13 cellular contexts compared by ENCODE assay signal in the genomic region with DNA sequence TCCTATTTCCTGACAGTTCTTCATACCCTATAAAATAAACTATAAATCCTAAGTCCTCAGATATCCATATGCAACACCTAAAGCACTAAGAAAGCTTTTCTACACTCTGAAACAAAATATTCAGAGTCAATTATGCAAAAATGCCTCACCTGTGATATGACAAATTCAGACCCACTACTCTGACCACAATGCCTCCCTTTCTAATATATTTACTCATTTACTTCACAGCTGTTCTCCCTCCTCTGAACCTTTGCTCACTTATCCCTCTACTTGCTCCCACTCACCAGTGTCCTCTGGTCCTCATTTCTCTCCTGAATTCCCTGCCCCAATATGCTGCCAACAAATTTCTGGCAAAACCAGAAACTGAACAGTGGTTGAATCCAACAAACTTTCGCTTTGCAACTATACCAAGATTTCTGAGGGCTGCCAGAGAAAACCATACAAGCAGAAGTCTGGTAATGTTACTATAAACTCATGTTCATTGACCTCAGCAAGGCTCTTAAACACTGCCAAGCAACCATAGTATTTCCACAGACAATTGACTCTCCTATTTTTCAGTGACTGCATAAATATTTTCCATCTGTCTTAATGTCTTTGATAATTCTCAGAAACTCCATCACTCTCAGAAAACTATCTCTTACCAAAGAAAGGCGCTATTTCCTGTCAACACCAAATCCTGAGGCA. TPM values are rescaled to one million over a fixed set of nuclear protein-coding genes. Genes with fewer than 3 reads are reported as not detected.
DNase-seq lines count a peak whose midpoint lies in the region; ATAC-seq and TF ChIP-seq lines count a peak whose summit lies in the region.
"Had no signal": no experiment of that assay in that cellular context is flagged by ENCODE, and none has a peak within 500 bp of the region (broad histone marks: within the 10 kb centered on the region; RNA-seq: fewer than 3 reads in every experiment).

No MANE protein-coding gene starts in this region.

- H3K4me3 ChIP-seq in choroid plexus epithelial cell (ENCODE audit: low read depth, low read length): no peak overlapping the region
- H3K4me3 ChIP-seq: thoracic aorta had no signal

- H3K27ac Mint-ChIP-seq in activated CD8-positive, alpha-beta memory T cell treated with anti-CD3 and anti-CD28 coated beads, Interleukin-2, amount 10 ng/mL, durations not matched to agents 7 days and 5 days: peak overlapping the region; percentile 58
- peak overlapping the region; percentile 74 to 77 for H3K27ac Mint-ChIP-seq in T-cell
- H3K27ac Mint-ChIP-seq in neural crest cell (ENCODE audit: unreplicated experiment): peak overlapping the region; percentile 2

- H3K4me1 Mint-ChIP-seq in activated CD8-positive, alpha-beta memory T cell treated with anti-CD3 and anti-CD28 coated beads, Interleukin-2, amount 10 ng/mL, durations not matched to agents 7 days and 5 days: peaks cover 45% of the 10 kb centered on the region
- peaks cover 54 to 65% (median 60%) of the 10 kb centered on the region in 3 donors for H3K4me1 Mint-ChIP-seq in T-cell
- no peaks in the 10 kb centered on the region for H3K4me1 Mint-ChIP-seq in neural crest cell

- CTCF ChIA-PET in activated CD8-positive, alpha-beta memory T cell treated with anti-CD3 and anti-CD28 coated beads, Interleukin-2, amount 10 ng/mL, durations not matched to agents 7 days and 5 days (lab: Charles Lee): no interaction called here
- CTCF ChIA-PET in T-cell (lab: Charles Lee): no interaction called here

- no peak for TF ChIP-seq CTCF in choroid plexus epithelial cell (conservative IDR thresholded peaks at IDR 0.05; ENCODE audit: low read depth, low read length)
- TF ChIP-seq CTCF in neural crest cell (conservative IDR thresholded peaks at IDR 0.05): no peak

- H3K27me3 Mint-ChIP-seq in activated CD8-positive, alpha-beta memory T cell treated with anti-CD3 and anti-CD28 coated beads, Interleukin-2, amount 10 ng/mL, durations not matched to agents 7 days and 5 days: no peaks in the 10 kb centered on the region
- H3K27me3 Mint-ChIP-seq in T-cell (no peaks in the 10 kb centered on the region), neural crest cell (ENCODE audit: low read depth) (no peaks in the 10 kb centered on the region)

- ATAC-seq in activated CD8-positive, alpha-beta memory T cell treated with anti-CD3 and anti-CD28 coated beads, Interleukin-2, amount 10 ng/mL, durations not matched to agents 7 days and 5 days: peak; percentile 23
- ATAC-seq in T-cell (replicated peaks in 1 of 4): no peak
- no peak for ATAC-seq in SK-N-SH treated with all-trans-retinoic acid at 6 μM for 48 hours
- no peak for ATAC-seq in HG03354 (IDR thresholded peaks at IDR 0.05; ENCODE audit: poor library complexity, severe bottlenecking, unreplicated experiment)
- ATAC-seq: left cardiac atrium had no signal

- H3K4me3 Mint-ChIP-seq in activated CD8-positive, alpha-beta memory T cell treated with anti-CD3 and anti-CD28 coated beads, Interleukin-2, amount 10 ng/mL, durations not matched to agents 7 days and 5 days: no peak overlapping the region
- peak overlapping the region in 1 of 3 donors; percentile 1 for H3K4me3 Mint-ChIP-seq in T-cell
- H3K4me3 Mint-ChIP-seq in neural crest cell: no peak overlapping the region

- POLR2A ChIA-PET in T-cell (lab: Charles Lee): interaction anchor here (0.6 to 2.5 kb wide), 4 partner anchors 14 to 790 kb away, joined by 3 to 8 read pairs (median 4); no protein-coding TSS in a partner anchor

- no peak for DNase-seq in activated CD8-positive, alpha-beta memory T cell treated with anti-CD3 and anti-CD28 coated beads, Interleukin-2, amount 10 ng/mL, durations not matched to agents 7 days and 5 days
- DNase-seq in activated CD8-positive, alpha-beta memory T cell treated with anti-CD3 and anti-CD28 coated beads, Interleukin-2, amount 50 U/mL, for 48 hours: no peak
- DNase-seq in T-cell (no peak), choroid plexus epithelial cell (ENCODE audit: low read depth) (peak; percentile 20), neural crest cell (ENCODE audit: low read depth, low spot score) (no peak), iPS-NIHi7 (ENCODE audit: extremely low spot score) (no peak)
- DNase-seq: anterior cingulate cortex, left cardiac atrium, NCI-H146, SIG-M5 had no signal

- no peaks in the 10 kb centered on the region for H3K9me3 Mint-ChIP-seq in activated CD8-positive, alpha-beta memory T cell treated with anti-CD3 and anti-CD28 coated beads, Interleukin-2, amount 10 ng/mL, durations not matched to agents 7 days and 5 days (ENCODE audit: low read depth)
- H3K9me3 Mint-ChIP-seq in T-cell (no peaks in the 10 kb centered on the region), neural crest cell (no peaks in the 10 kb centered on the region)

- peaks cover 69% of the 10 kb centered on the region for H3K36me3 Mint-ChIP-seq in activated CD8-positive, alpha-beta memory T cell treated with anti-CD3 and anti-CD28 coated beads, Interleukin-2, amount 10 ng/mL, durations not matched to agents 7 days and 5 days
- H3K36me3 Mint-ChIP-seq in T-cell: peaks cover 61% of the 10 kb centered on the region
- H3K36me3 Mint-ChIP-seq in neural crest cell (ENCODE audit: low read depth): peaks cover 17% of the 10 kb centered on the region

TF ChIP-seq in SK-N-SH treated with all-trans-retinoic acid at 6 μM for 48 hours, 23 proteins besides CTCF, POLR2A, EP300 and RAD21:
- TF ChIP-seq ZNF8 (CRISPR knock-in tag; IDR thresholded peaks at IDR 0.05) (no peak), TCF4 (CRISPR knock-in tag; IDR thresholded peaks at IDR 0.05; ENCODE audit: borderline replicate concordance) (no peak), ZNF70 (CRISPR knock-in tag; IDR thresholded peaks at IDR 0.05) (no peak), PPARA (CRISPR knock-in tag; IDR thresholded peaks at IDR 0.05; ENCODE audit: borderline replicate concordance) (no peak), ZFP30 (CRISPR knock-in tag; IDR thresholded peaks at IDR 0.05) (no peak), BACH2 (CRISPR knock-in tag; IDR thresholded peaks at IDR 0.05; ENCODE audit: borderline replicate concordance) (no peak)

RNA-seq across cellular contexts. Expression of gene CCNH, which starts 7.1 kb away (rescaled TPM):
- 10 to 100 TPM; 62.4 to 67.3 TPM for total RNA-seq in activated CD8-positive, alpha-beta memory T cell treated with anti-CD3 and anti-CD28 coated beads, Interleukin-2, amount 10 ng/mL, durations not matched to agents 7 days and 5 days
- total RNA-seq in T-cell (100 to 1,000 TPM in 2 of 5 donors, 10 to 100 TPM in 3; 64.2 to 276 (median 72.9) TPM), neural crest cell (36.9 and 38.3 TPM in 2 replicates)

Comparison
In these comparisons a context has a peak if more than half of its experiments do, and no peak if none do; other contexts are left out.
1. H3K27ac Mint-ChIP-seq: peak in every context shown above with its lines; median percentile 76 in T-cell; 58 in activated CD8-positive, alpha-beta memory T cell treated with anti-CD3 and anti-CD28 coated beads, Interleukin-2, amount 10 ng/mL, durations not matched to agents 7 days and 5 days; 2 in neural crest cell.